Comparison of ENCODE assay signal across 1 cellular context in genomic region chr3:185927501-185928200, GRCh38.
TF ChIP-seq lines count a peak whose summit lies in the region.

No MANE protein-coding gene starts in this region.

TF ChIP-seq in IMR-90, 13 proteins besides CTCF, POLR2A, EP300 and RAD21 (continued from another document):
- TF ChIP-seq BHLHE40 (IDR thresholded peaks at IDR 0.05; ENCODE audit: low read depth, low read length), result no peak
- TF ChIP-seq ELK1 (IDR thresholded peaks at IDR 0.05; ENCODE audit: borderline replicate concordance, low read depth, low read length), result no peak
- TF ChIP-seq CEBPB (IDR thresholded peaks at IDR 0.05; ENCODE audit: low read depth, low read length), result no peak
- no peak for TF ChIP-seq CHD1 (IDR thresholded peaks at IDR 0.05; ENCODE audit: low read depth, low read length)
